Comparison of ENCODE assay signal across 18 cellular contexts in genomic region chr20:11378252-11378651, GRCh38.
DNase-seq lines count a peak whose midpoint lies in the region; ATAC-seq, FAIRE-seq and TF ChIP-seq lines count a peak whose summit lies in the region.
"Had no signal": no experiment of that assay in that cellular context is flagged by ENCODE, and none has a peak within 500 bp of the region (broad histone marks: within the 10 kb centered on the region; RNA-seq: fewer than 3 reads in every experiment).

No MANE protein-coding gene starts in this region.

- no peak for TF ChIP-seq EP300 in K562 (IDR thresholded peaks at IDR 0.05; ENCODE audit: low read length)

- H3K4me2 ChIP-seq in K562 (ENCODE audit: insufficient read depth, low read length) (no peak overlapping the region), mesenchymal stem cell (ENCODE audit: low read length, poor library complexity, severe bottlenecking) (no peak overlapping the region)
- H3K4me2 ChIP-seq: BLaER1 had no signal

- CTCF ChIA-PET in K562 (lab: Yijun Ruan, JAX; ENCODE audit: low intra/inter-chr PET ratio) = no interaction called here
- CTCF ChIA-PET in CD4-positive, alpha-beta memory T cell (lab: Charles Lee; ENCODE audit: partially characterized antibody) = no interaction called here

- no peak overlapping the region for H3K14ac ChIP-seq in mesenchymal stem cell (ENCODE audit: low read length in 2 of 2)

- H3K18ac ChIP-seq in mesenchymal stem cell (ENCODE audit: low read depth in 1 of 2, low read length in 2 of 2) = peak overlapping the region in 1 of 2 experiments; percentile 57

- no peak overlapping the region for H2BK5ac ChIP-seq in mesenchymal stem cell (ENCODE audit: low read depth, low read length, poor library complexity, severe bottlenecking)

- no peaks in the 10 kb centered on the region for H3K36me3 Mint-ChIP-seq in CD4-positive, alpha-beta memory T cell

- H2AFZ ChIP-seq in K562 (ENCODE audit: low read depth, low read length) = no peak overlapping the region
- H2AFZ ChIP-seq in mesenchymal stem cell (ENCODE audit: low read depth, low read length) = no peak overlapping the region

- H3K4me3 Mint-ChIP-seq in CD4-positive, alpha-beta memory T cell = no peak overlapping the region
- H3K4me3 Mint-ChIP-seq: T-helper 1 cell treated with Interleukin-12 subunit alpha and Interleukin-12 subunit beta and Interleukin-4 antibody, amounts not matched to agents 30 μg/mL and 1 μg/mL, for 36 hours had no signal

- H3K9me3 Mint-ChIP-seq in CD4-positive, alpha-beta memory T cell = peaks cover 0 to 17% (median 9%) of the 10 kb centered on the region in 8 donors

- H2BK15ac ChIP-seq in mesenchymal stem cell (ENCODE audit: low read depth, poor library complexity, severe bottlenecking) = no peak overlapping the region

- H2BK12ac ChIP-seq in mesenchymal stem cell (ENCODE audit: low read length in 2 of 2) = no peak overlapping the region

- H3K36me3 ChIP-seq in K562 (ENCODE audit: control insufficient read depth, insufficient read depth, low read length) = no peaks in the 10 kb centered on the region
- no peaks in the 10 kb centered on the region for H3K36me3 ChIP-seq in mesenchymal stem cell (ENCODE audit: control insufficient read depth in 1 of 2, insufficient read depth in 2 of 2, low read depth in 1 of 2, low read length in 2 of 2)
- no peaks in the 10 kb centered on the region for H3K36me3 ChIP-seq in CD4-positive, alpha-beta memory T cell (ENCODE audit: insufficient read depth, low read length)
- H3K36me3 ChIP-seq: BLaER1 had no signal

- no peaks in the 10 kb centered on the region for H3K4me1 Mint-ChIP-seq in CD4-positive, alpha-beta memory T cell

- H4K20me1 ChIP-seq in K562 (replicated peaks; ENCODE audit: control insufficient read depth, insufficient read depth, low read length) = no peaks in the 10 kb centered on the region
- H4K20me1 ChIP-seq: BLaER1 had no signal

- TF ChIP-seq RAD21 in K562 (CRISPR knock-in tag; conservative IDR thresholded peaks at IDR 0.05 in 1 of 2, IDR thresholded peaks at IDR 0.05 in 1 of 2) = no peak

- intact Hi-C loops in K562 (cut with micrococcal nuclease) = no loop called here
- intact Hi-C loops in CD4-positive, alpha-beta memory T cell (cut with micrococcal nuclease) = no loop called here

- TF ChIP-seq CTCF in K562 (IDR thresholded peaks at IDR 0.05 in 2 of 3, conservative IDR thresholded peaks at IDR 0.05 in 1 of 3; ENCODE audit: insufficient read depth in 2 of 3, low read depth in 1 of 3, low read length in 3 of 3) (no peak), GM10266 (IDR thresholded peaks at IDR 0.05; ENCODE audit: control insufficient read depth, insufficient read depth, low read depth, missing control alignments) (no peak)

- no peaks in the 10 kb centered on the region for H3K27me3 Mint-ChIP-seq in CD4-positive, alpha-beta memory T cell

- H3K4me1 ChIP-seq in K562 (replicated peaks in 1 of 2; ENCODE audit: control insufficient read depth in 2 of 2, insufficient read depth in 2 of 2, low read length in 2 of 2) (no peaks in the 10 kb centered on the region), mesenchymal stem cell (ENCODE audit: control insufficient read depth, insufficient read depth, low read depth, low read length) (peaks cover 11% of the 10 kb centered on the region)
- H3K4me1 ChIP-seq in CD4-positive, alpha-beta memory T cell (ENCODE audit: insufficient read depth, low read length) = no peaks in the 10 kb centered on the region
- H3K4me1 ChIP-seq: BLaER1 had no signal

- no peak for TF ChIP-seq POLR2A in K562 (conservative IDR thresholded peaks at IDR 0.05)

- H3K9me1 ChIP-seq in K562 (ENCODE audit: control insufficient read depth, insufficient read depth, low read length) = no peaks in the 10 kb centered on the region

- H3K27ac Mint-ChIP-seq in CD4-positive, alpha-beta memory T cell = no peak overlapping the region
- H3K27ac Mint-ChIP-seq: T-helper 1 cell treated with Interleukin-12 subunit alpha and Interleukin-12 subunit beta and Interleukin-4 antibody, amounts not matched to agents 30 μg/mL and 1 μg/mL, for 36 hours had no signal

- H3K79me2 ChIP-seq in K562 (ENCODE audit: control insufficient read depth, insufficient read depth, low read length) = no peaks in the 10 kb centered on the region

- H3K27ac ChIP-seq in K562 (ENCODE audit: extremely low read depth, low read depth, low read length) (no peak overlapping the region), mesenchymal stem cell (ENCODE audit: low read length, poor library complexity, severe bottlenecking) (no peak overlapping the region)
- H3K27ac ChIP-seq in CD4-positive, alpha-beta memory T cell (ENCODE audit: low read depth, low read length) = no peak overlapping the region
- H3K27ac ChIP-seq: BLaER1, RWPE1 had no signal

- peak overlapping the region; percentile 55 for H2AK5ac ChIP-seq in mesenchymal stem cell (ENCODE audit: low read length, severe bottlenecking)

- H3K79me1 ChIP-seq in mesenchymal stem cell (replicated peaks; ENCODE audit: low read length, poor library complexity, severe bottlenecking) = no peaks in the 10 kb centered on the region

- no peaks in the 10 kb centered on the region for H3K27me3 ChIP-seq in K562 (ENCODE audit: control insufficient read depth in 2 of 2, insufficient read depth in 2 of 2, low read length in 2 of 2)
- peaks cover 0 to 8% of the 10 kb centered on the region in 2 experiments for H3K27me3 ChIP-seq in mesenchymal stem cell (ENCODE audit: control insufficient read depth in 1 of 2, insufficient read depth in 1 of 2, low read length in 2 of 2)
- H3K27me3 ChIP-seq in CD4-positive, alpha-beta memory T cell (ENCODE audit: insufficient read depth, low read length) = no peaks in the 10 kb centered on the region
- H3K27me3 ChIP-seq: BLaER1 had no signal

- H2BK120ac ChIP-seq in mesenchymal stem cell (ENCODE audit: low read depth, low read length) = no peak overlapping the region

- H3K9ac ChIP-seq in K562 (ENCODE audit: insufficient read depth in 1 of 2, low read depth in 2 of 2, low read length in 2 of 2) (no peak overlapping the region), mesenchymal stem cell (ENCODE audit: low read length) (no peak overlapping the region)
- H3K9ac ChIP-seq: BLaER1 had no signal

- in situ Hi-C loops in K562 (cut with MboI) = no loop called here

- no peak for ATAC-seq in K562
- ATAC-seq: PC-3 had no signal

- H4K91ac ChIP-seq in mesenchymal stem cell (ENCODE audit: low read length) = no peak overlapping the region

- POLR2A ChIA-PET in K562 (lab: Yijun Ruan, JAX) = no interaction called here
- POLR2A ChIA-PET in CD4-positive, alpha-beta memory T cell (lab: Charles Lee; ENCODE audit: partially characterized antibody) = no interaction called here

- H3K9me3 ChIP-seq in K562 (replicated peaks; ENCODE audit: control insufficient read depth, insufficient read depth, low read depth, low read length) (no peaks in the 10 kb centered on the region), mesenchymal stem cell (ENCODE audit: control insufficient read depth, low read length) (no peaks in the 10 kb centered on the region)
- H3K9me3 ChIP-seq in CD4-positive, alpha-beta memory T cell (ENCODE audit: control insufficient read depth in 1 of 2, low read length in 2 of 2) = no peaks in the 10 kb centered on the region
- H3K9me3 ChIP-seq: BLaER1 had no signal

- BruUV-seq in K562 (replicated peaks; lab: Mats Ljungman, UMichigan) = no TSS peak

- FAIRE-seq in K562 (lab: Jason Lieb, UNC) = no peak

- H3K4ac ChIP-seq in mesenchymal stem cell (ENCODE audit: low read depth in 1 of 2, low read length in 2 of 2) = no peak overlapping the region

- H3K4me3 ChIP-seq in K562 = no peak overlapping the region
- no peak overlapping the region for H3K4me3 ChIP-seq in mesenchymal stem cell (ENCODE audit: insufficient read depth in 1 of 2, low read depth in 1 of 2, low read length in 2 of 2)
- no peak overlapping the region for H3K4me3 ChIP-seq in CD4-positive, alpha-beta memory T cell (ENCODE audit: low read length in 2 of 2)
- H3K4me3 ChIP-seq: BLaER1 had no signal

- WGBS in K562 (ENCODE audit: insufficient coverage, low coverage, missing lambda C conversion rate) = 0% methylated on average over 1 of the region's 1 CpG
- 100% methylated on average over 1 of the region's 1 CpG for WGBS in mesenchymal stem cell

- no peak overlapping the region for H3K23ac ChIP-seq in mesenchymal stem cell (ENCODE audit: low read length in 2 of 2)

- peak; percentile 20 for DNase-seq in NCI-H1105 treated with DMSO at 0.1 percent for 48 hours (lab: John Stamatoyannopoulos, UW)
- DNase-seq in NCI-H1105 (lab: John Stamatoyannopoulos, UW) = no peak
- DNase-seq in NCI-H82 (lab: John Stamatoyannopoulos, UW) = peak; percentile 3
- no peak for DNase-seq in NCI-H82 treated with DMSO at 0.1 percent for 48 hours (lab: John Stamatoyannopoulos, UW; ENCODE audit: unreplicated experiment)
- DNase-seq in K562 (ENCODE audit: extremely low read depth in 1 of 4, low spot score in 3 of 4) = no peak
- DNase-seq in mesenchymal stem cell = no peak
- DNase-seq in CD4-positive, alpha-beta memory T cell = no peak
- no peak for DNase-seq in GM10266 (ENCODE audit: extremely low spot score)
- DNase-seq: EL, H7, Karpas-422, MM.1S, NCI-H1436, NCI-H2081, PC-3 had no signal

- H4K8ac ChIP-seq in mesenchymal stem cell (ENCODE audit: low read length) = no peak overlapping the region

Comparison
In these comparisons a context has a peak if more than half of its experiments do, and no peak if none do; other contexts are left out.
1. DNase-seq: peak in NCI-H1105 treated with DMSO at 0.1 percent for 48 hours (single experiment) and NCI-H82 (single experiment); none in NCI-H1105 (single experiment), NCI-H82 treated with DMSO at 0.1 percent for 48 hours (single experiment), K562 (0 of 4), mesenchymal stem cell (single experiment), CD4-positive, alpha-beta memory T cell (0 of 5) and GM10266 (single experiment).